Comparison of ENCODE assay signal across 1 cellular context in genomic region chr10:12868229-12868628, GRCh38.
TF ChIP-seq lines count a peak whose summit lies in the region.

No MANE protein-coding gene starts in this region.

TF ChIP-seq in IMR-90, 13 proteins besides CTCF, POLR2A, EP300 and RAD21 (continued from another document):
- TF ChIP-seq BHLHE40 (IDR thresholded peaks at IDR 0.05; ENCODE audit: low read depth, low read length) (no peak), MAZ (IDR thresholded peaks at IDR 0.05; ENCODE audit: borderline replicate concordance, low read depth, low read length) (no peak), SMC3 (IDR thresholded peaks at IDR 0.05; ENCODE audit: low read depth, low read length) (no peak), CHD1 (IDR thresholded peaks at IDR 0.05; ENCODE audit: low read depth, low read length) (no peak), FOS (IDR thresholded peaks at IDR 0.05; ENCODE audit: low read depth, low read length) (no peak), ELK1 (IDR thresholded peaks at IDR 0.05; ENCODE audit: borderline replicate concordance, low read depth, low read length) (no peak), MAFK (IDR thresholded peaks at IDR 0.05; ENCODE audit: low read depth, low read length) (no peak), RFX5 (IDR thresholded peaks at IDR 0.05; ENCODE audit: low read depth, low read length) (no peak), RCOR1 (IDR thresholded peaks at IDR 0.05; ENCODE audit: insufficient replicate concordance, low read length) (no peak), MXI1 (IDR thresholded peaks at IDR 0.05; ENCODE audit: borderline replicate concordance, low read depth, low read length) (no peak)
